In genomic region chr5:138552700-138553099, GRCh38 we compare ENCODE assay signal across 16 cellular contexts.
"Had no signal": no experiment of that assay in that cellular context is flagged by ENCODE, and none has a peak within 500 bp of the region (broad histone marks: within the 10 kb centered on the region; RNA-seq: fewer than 3 reads in every experiment).

No MANE protein-coding gene starts in this region.

- H3K27me3 ChIP-seq: cardiac muscle cell, sigmoid colon, spleen, thyroid gland had no signal

- H3K9me3 Mint-ChIP-seq: activated CD4-positive, alpha-beta T cell treated with anti-CD3 and anti-CD28 coated beads, Interleukin-2, amount 10 ng/mL, durations not matched to agents 7 days and 5 days; activated naive CD4-positive, alpha-beta T cell treated with anti-CD3 and anti-CD28 coated beads for 36 hours; activated T-helper 2 cell treated with anti-CD3 and anti-CD28 coated beads, Interferon-gamma antibody, Interleukin-2, Interleukin-4, amounts not matched to agents 10 μg/mL and 5 μg/mL and 100 μg/mL, durations not matched to agents 14 hours and 24 hours and 36 hours; nephron progenitor cell; T-helper 2 cell treated with Interferon-gamma antibody and Interleukin-4, amounts not matched to agents 5 μg/mL and 100 μg/mL, for 36 hours had no signal

- H3K4me3 Mint-ChIP-seq: activated CD4-positive, alpha-beta T cell treated with anti-CD3 and anti-CD28 coated beads, Interleukin-2, amount 10 ng/mL, durations not matched to agents 7 days and 5 days; activated naive CD4-positive, alpha-beta T cell treated with anti-CD3 and anti-CD28 coated beads for 36 hours; nephron progenitor cell; T-helper 2 cell treated with Interferon-gamma antibody and Interleukin-4, amounts not matched to agents 5 μg/mL and 100 μg/mL, for 36 hours had no signal

- H3K4me1 ChIP-seq: thyroid gland had no signal

- H3K27ac Mint-ChIP-seq: activated CD4-positive, alpha-beta T cell treated with anti-CD3 and anti-CD28 coated beads, Interleukin-2, amount 10 ng/mL, durations not matched to agents 7 days and 5 days; activated naive CD4-positive, alpha-beta T cell treated with anti-CD3 and anti-CD28 coated beads for 36 hours; activated T-helper 2 cell treated with anti-CD3 and anti-CD28 coated beads, Interferon-gamma antibody, Interleukin-2, Interleukin-4, amounts not matched to agents 10 μg/mL and 5 μg/mL and 100 μg/mL, durations not matched to agents 14 hours and 24 hours and 36 hours; progenitor cell of endocrine pancreas; T-helper 2 cell treated with Interferon-gamma antibody and Interleukin-4, amounts not matched to agents 5 μg/mL and 100 μg/mL, for 36 hours had no signal

- H3K9me3 ChIP-seq: sigmoid colon, spleen, thyroid gland had no signal

- FAIRE-seq: frontal cortex, urothelium cell line had no signal

- H3K27me3 Mint-ChIP-seq: activated CD4-positive, alpha-beta T cell treated with anti-CD3 and anti-CD28 coated beads, Interleukin-2, amount 10 ng/mL, durations not matched to agents 7 days and 5 days; progenitor cell of endocrine pancreas had no signal

- H3K4me3 ChIP-seq: cardiac muscle cell, sigmoid colon, spleen, thyroid gland had no signal

- DNase-seq: activated CD4-positive, alpha-beta T cell treated with anti-CD3 and anti-CD28 coated beads, Interleukin-2, amount 10 ng/mL, durations not matched to agents 7 days and 5 days; activated CD4-positive, CD25-positive, alpha-beta regulatory T cell; activated naive CD4-positive, alpha-beta T cell treated with anti-CD3 and anti-CD28 coated beads for 36 hours; activated T-cell treated with anti-CD3 and anti-CD28 coated beads for 4 hours; head of caudate nucleus; nephron progenitor cell; sigmoid colon; spleen; thyroid gland had no signal

- H3K27ac ChIP-seq: epithelial cell of prostate, sigmoid colon, spleen, thyroid gland had no signal
